In genomic region chr18:79422022-79422782, GRCh38 we compare ENCODE assay signal across 1 cellular context.
TF ChIP-seq lines count a peak whose summit lies in the region.

No MANE protein-coding gene starts in this region.

TF ChIP-seq in WTC11, 78 proteins besides CTCF, POLR2A, EP300 and RAD21 (continued from another document):
- TF ChIP-seq ZNF532 (CRISPR knock-in tag; IDR thresholded peaks at IDR 0.05; ENCODE audit: borderline replicate concordance) (no peak), JAZF1 (CRISPR knock-in tag; IDR thresholded peaks at IDR 0.05) (no peak), ZNF423 (CRISPR knock-in tag; IDR thresholded peaks at IDR 0.05) (no peak), SP1 (CRISPR knock-in tag; conservative IDR thresholded peaks at IDR 0.05) (no peak), ZMAT4 (CRISPR knock-in tag; IDR thresholded peaks at IDR 0.05) (no peak), ZNF317 (CRISPR knock-in tag; IDR thresholded peaks at IDR 0.05; ENCODE audit: borderline replicate concordance, low read depth) (no peak), HMGXB4 (CRISPR knock-in tag; IDR thresholded peaks at IDR 0.05) (no peak), ESRRA (CRISPR knock-in tag; IDR thresholded peaks at IDR 0.05; ENCODE audit: borderline replicate concordance) (no peak), KAT7 (CRISPR knock-in tag; IDR thresholded peaks at IDR 0.05; ENCODE audit: borderline replicate concordance) (no peak), MLX (CRISPR knock-in tag; IDR thresholded peaks at IDR 0.05) (no peak)
